ENCODE assay signal across 8 cellular contexts in genomic region chr15:59438891-59439290, GRCh38. TPM values are rescaled to one million over a fixed set of nuclear protein-coding genes. Genes with fewer than 3 reads are reported as not detected.
DNase-seq lines count a peak whose midpoint lies in the region; ATAC-seq, FAIRE-seq and TF ChIP-seq lines count a peak whose summit lies in the region.

No MANE protein-coding gene starts in this region.

- no peak for ATAC-seq in HG02763 (IDR thresholded peaks at IDR 0.05; ENCODE audit: unreplicated experiment)

- H3K9me3 ChIP-seq in NT2/D1 (ENCODE audit: insufficient read depth, low read length) (no peaks in the 10 kb centered on the region), parathyroid adenoma (ENCODE audit: control insufficient read depth, low read length) (no peaks in the 10 kb centered on the region)

- H3K79me2 ChIP-seq in parathyroid adenoma: no peaks in the 10 kb centered on the region

- H3K9me3 Mint-ChIP-seq in endothelial cell (ENCODE audit: unreplicated experiment): no peaks in the 10 kb centered on the region

- H3K9ac ChIP-seq in NT2/D1 (ENCODE audit: insufficient read length, low read depth): peak overlapping the region; percentile 76
- no peak overlapping the region for H3K9ac ChIP-seq in parathyroid adenoma

- no peak overlapping the region for H3K27ac Mint-ChIP-seq in endothelial cell (ENCODE audit: unreplicated experiment)

- peak overlapping the region; percentile 80 for H2AFZ ChIP-seq in parathyroid adenoma

- peak overlapping the region; percentile 78 for H3K4me2 ChIP-seq in parathyroid adenoma (ENCODE audit: low read length)

- H3K36me3 Mint-ChIP-seq in endothelial cell (ENCODE audit: low read depth, unreplicated experiment): no peaks in the 10 kb centered on the region

- H3K4me3 ChIP-seq in GM12875 (ENCODE audit: low read depth, low read length) (peak overlapping the region; percentile 78), NT2/D1 (ENCODE audit: insufficient read length, low read depth) (peak overlapping the region; percentile 67), parathyroid adenoma (ENCODE audit: low read depth, low read length) (no peak overlapping the region)

- peaks cover 21% of the 10 kb centered on the region for H3K27me3 Mint-ChIP-seq in endothelial cell (ENCODE audit: unreplicated experiment)

- H3K36me3 ChIP-seq in NT2/D1 (ENCODE audit: insufficient read depth, insufficient read length, low read length): no peaks in the 10 kb centered on the region
- no peaks in the 10 kb centered on the region for H3K36me3 ChIP-seq in parathyroid adenoma (ENCODE audit: control insufficient read depth, insufficient read depth, low read length)

- peaks cover 10% of the 10 kb centered on the region for H3K4me1 Mint-ChIP-seq in endothelial cell (ENCODE audit: unreplicated experiment)

- H3K4me1 ChIP-seq in NT2/D1 (ENCODE audit: insufficient read depth, insufficient read length): no peaks in the 10 kb centered on the region
- H3K4me1 ChIP-seq in parathyroid adenoma: no peaks in the 10 kb centered on the region

- no peak overlapping the region for H3K27ac ChIP-seq in parathyroid adenoma

- DNase-seq in NT2/D1 (ENCODE audit: low read depth, low spot score): no peak
- no peak for DNase-seq in endothelial cell (ENCODE audit: low spot score)
- DNase-seq in T-helper 9 cell: no peak
- DNase-seq in activated CD4-positive, alpha-beta T cell treated with anti-CD3 and anti-CD28 coated beads, Interleukin-2, amount 50 U/mL, for 48 hours: no peak
- no peak for DNase-seq in frontal cortex (ENCODE audit: low spot score in 2 of 2)

- peak overlapping the region; percentile 73 for H3K4me3 Mint-ChIP-seq in endothelial cell (ENCODE audit: unreplicated experiment)

- FAIRE-seq in frontal cortex (lab: Jason Lieb, UNC): no peak

- peaks cover 65% of the 10 kb centered on the region for H3K27me3 ChIP-seq in NT2/D1 (ENCODE audit: insufficient read depth, insufficient read length)
- no peaks in the 10 kb centered on the region for H3K27me3 ChIP-seq in parathyroid adenoma (ENCODE audit: control insufficient read depth, insufficient read depth, low read length)

- TF ChIP-seq CTCF in GM12875 (IDR thresholded peaks at IDR 0.05; ENCODE audit: borderline replicate concordance, insufficient read depth, low read depth, low read length) (no peak), endothelial cell (IDR thresholded peaks at IDR 0.05; ENCODE audit: unreplicated experiment) (no peak), parathyroid adenoma (IDR thresholded peaks at IDR 0.05) (no peak)

RNA-seq across cellular contexts. Expression of gene FAM81A, which starts 0.9 kb away (rescaled TPM):
- total RNA-seq in endothelial cell (ENCODE audit: unreplicated experiment) (0.23 TPM), frontal cortex (42.8 TPM)

Comparison
In these comparisons a context has a peak if more than half of its experiments do, and no peak if none do; other contexts are left out.
1. RNA of gene FAM81A, which starts 0.9 kb away (total RNA-seq): 42.8 TPM in frontal cortex (single experiment); 0.23 TPM in endothelial cell (single experiment); every median in the first group is over 10 times any median in the second.